ENCODE assay signal across 1 cellular context in genomic region chr2:231869016-231869415, GRCh38. TPM values are rescaled to one million over a fixed set of nuclear protein-coding genes. Genes with fewer than 3 reads are reported as not detected.
"Had no signal": no experiment of that assay in that cellular context is flagged by ENCODE, and none has a peak within 500 bp of the region (broad histone marks: within the 10 kb centered on the region; RNA-seq: fewer than 3 reads in every experiment).

No MANE protein-coding gene starts in this region.

RNA-seq across cellular contexts. Expression of gene NPPC, which starts 57.2 kb away (rescaled TPM):
- total RNA-seq: GM12878 had no signal
